ENCODE assay signal across 23 cellular contexts in genomic region chr22:31923761-31924160, GRCh38. TPM values are rescaled to one million over a fixed set of nuclear protein-coding genes. Genes with fewer than 3 reads are reported as not detected.
DNase-seq lines count a peak whose midpoint lies in the region; ATAC-seq and TF ChIP-seq lines count a peak whose summit lies in the region.
"Had no signal": no experiment of that assay in that cellular context is flagged by ENCODE, and none has a peak within 500 bp of the region (broad histone marks: within the 10 kb centered on the region; RNA-seq: fewer than 3 reads in every experiment).

No MANE protein-coding gene starts in this region.

- no peaks in the 10 kb centered on the region for H3K36me3 ChIP-seq in left ventricle myocardium inferior
- H3K36me3 ChIP-seq: BE2C, SJCRH30 had no signal

- H3K4me3 ChIP-seq in left ventricle myocardium inferior, result no peak overlapping the region
- H3K4me3 ChIP-seq: PC-9, SJCRH30 had no signal

- peak overlapping the region; percentile 87 for H3K27ac Mint-ChIP-seq in dendritic cell treated with granulocyte-macrophage colony-stimulating factor and Interleukin-4, amounts not matched to agents 40 ng/mL and 50 ng/mL, for 4 days
- H3K27ac Mint-ChIP-seq in nephron progenitor cell, result peak overlapping the region; percentile 70
- no peak overlapping the region for H3K27ac Mint-ChIP-seq in stimulated activated memory B cell treated with anti-CD40 and anti-IgM and Interleukin-4, amounts not matched to agents 10 μg/mL and 1 μg/mL and 100 μg/mL, for 72 hours
- H3K27ac Mint-ChIP-seq in activated CD4-positive, alpha-beta T cell treated with anti-CD3 and anti-CD28 coated beads, Interleukin-2, amount 10 ng/mL, durations not matched to agents 24 days and 14 days, result no peak overlapping the region
- H3K27ac Mint-ChIP-seq: CD4-positive, alpha-beta T cell; IgD-negative memory B cell had no signal

- H3K36me3 Mint-ChIP-seq in dendritic cell treated with granulocyte-macrophage colony-stimulating factor and Interleukin-4, amounts not matched to agents 40 ng/mL and 50 ng/mL, for 4 days (ENCODE audit: low read depth), result no peaks in the 10 kb centered on the region
- H3K36me3 Mint-ChIP-seq in nephron progenitor cell (ENCODE audit: low read depth), result no peaks in the 10 kb centered on the region
- no peaks in the 10 kb centered on the region for H3K36me3 Mint-ChIP-seq in stimulated activated memory B cell treated with anti-CD40 and anti-IgM and Interleukin-4, amounts not matched to agents 10 μg/mL and 1 μg/mL and 100 μg/mL, for 72 hours
- H3K36me3 Mint-ChIP-seq in activated CD4-positive, alpha-beta T cell treated with anti-CD3 and anti-CD28 coated beads, Interleukin-2, amount 10 ng/mL, durations not matched to agents 24 days and 14 days (ENCODE audit: low read depth), result no peaks in the 10 kb centered on the region
- H3K36me3 Mint-ChIP-seq: IgD-negative memory B cell had no signal

- peaks cover 4% of the 10 kb centered on the region for H3K4me1 ChIP-seq in left ventricle myocardium inferior

- peak overlapping the region; percentile 10 for H3K27ac ChIP-seq in left ventricle myocardium inferior (replicated peaks)
- peak overlapping the region; percentile 2 for H3K27ac ChIP-seq in substantia nigra (ENCODE audit: low read depth, low read length, poor library complexity, severe bottlenecking)
- H3K27ac ChIP-seq: PC-9, SJCRH30 had no signal

- no peak overlapping the region for H3K4me3 Mint-ChIP-seq in dendritic cell treated with granulocyte-macrophage colony-stimulating factor and Interleukin-4, amounts not matched to agents 40 ng/mL and 50 ng/mL, for 4 days
- H3K4me3 Mint-ChIP-seq in nephron progenitor cell, result no peak overlapping the region
- no peak overlapping the region for H3K4me3 Mint-ChIP-seq in stimulated activated memory B cell treated with anti-CD40 and anti-IgM and Interleukin-4, amounts not matched to agents 10 μg/mL and 1 μg/mL and 100 μg/mL, for 72 hours
- no peak overlapping the region for H3K4me3 Mint-ChIP-seq in activated CD4-positive, alpha-beta T cell treated with anti-CD3 and anti-CD28 coated beads, Interleukin-2, amount 10 ng/mL, durations not matched to agents 24 days and 14 days
- H3K4me3 Mint-ChIP-seq: CD4-positive, alpha-beta T cell; IgD-negative memory B cell had no signal

- H3K9me3 ChIP-seq in left ventricle myocardium inferior (replicated peaks), result no peaks in the 10 kb centered on the region
- H3K9me3 ChIP-seq: BE2C, SJCRH30 had no signal

- H3K27me3 Mint-ChIP-seq in dendritic cell treated with granulocyte-macrophage colony-stimulating factor and Interleukin-4, amounts not matched to agents 40 ng/mL and 50 ng/mL, for 4 days, result peaks cover 3% of the 10 kb centered on the region
- H3K27me3 Mint-ChIP-seq in nephron progenitor cell (ENCODE audit: low read depth, poor library complexity), result peaks cover 20% of the 10 kb centered on the region
- peaks cover 13% of the 10 kb centered on the region for H3K27me3 Mint-ChIP-seq in stimulated activated memory B cell treated with anti-CD40 and anti-IgM and Interleukin-4, amounts not matched to agents 10 μg/mL and 1 μg/mL and 100 μg/mL, for 72 hours
- peaks cover 14% of the 10 kb centered on the region for H3K27me3 Mint-ChIP-seq in activated CD4-positive, alpha-beta T cell treated with anti-CD3 and anti-CD28 coated beads, Interleukin-2, amount 10 ng/mL, durations not matched to agents 24 days and 14 days

- TF ChIP-seq CTCF in left ventricle myocardium inferior (IDR thresholded peaks at IDR 0.05; ENCODE audit: borderline replicate concordance) (no peak), nephron progenitor cell (IDR thresholded peaks at IDR 0.05) (no peak)

- DNase-seq in left ventricle myocardium inferior (no peak), cardiac septum (ENCODE audit: low spot score) (no peak), nephron progenitor cell (peak; percentile 45), substantia nigra (lab: John Stamatoyannopoulos, UW) (no peak)
- DNase-seq in activated CD4-positive, alpha-beta T cell treated with anti-CD3 and anti-CD28 coated beads, Interleukin-2, amount 10 ng/mL, durations not matched to agents 24 days and 14 days, result no peak
- DNase-seq: 8988T; ACHN; BE2C; CD4-positive, alpha-beta T cell; NCI-H1105; NCI-H1436 treated with DMSO at 0.1 percent for 48 hours; NCI-H187 treated with DMSO at 0.1 percent for 48 hours; NCI-H446; NCI-H526; NCI-H82; NK-92 treated with Interleukin-12 subunit alpha and Interleukin-12 subunit beta, amount 100 ng/mL, for 24 hours; PC-9 had no signal

- ATAC-seq in stimulated activated memory B cell treated with anti-CD40 and anti-IgM and Interleukin-4, amounts not matched to agents 10 μg/mL and 1 μg/mL and 100 μg/mL, for 72 hours, result no peak
- no peak for ATAC-seq in HG03571 (IDR thresholded peaks at IDR 0.05; ENCODE audit: unreplicated experiment)
- ATAC-seq: SK-N-SH treated with all-trans-retinoic acid at 6 μM for 48 hours had no signal

- peaks cover 9% of the 10 kb centered on the region for H3K27me3 ChIP-seq in left ventricle myocardium inferior (ENCODE audit: low read depth)
- H3K27me3 ChIP-seq: BE2C, SJCRH30 had no signal

- intact Hi-C loops in left ventricle myocardium inferior (cut with micrococcal nuclease), result no loop called here
- intact Hi-C loops in cardiac septum (cut with DNase I), result no loop called here
- intact Hi-C loops in dendritic cell treated with granulocyte-macrophage colony-stimulating factor and Interleukin-4, amounts not matched to agents 40 ng/mL and 50 ng/mL, for 4 days (cut with micrococcal nuclease), result no loop called here
- intact Hi-C loops in activated CD4-positive, alpha-beta T cell treated with anti-CD3 and anti-CD28 coated beads, Interleukin-2, amount 10 ng/mL, durations not matched to agents 24 days and 14 days (cut with micrococcal nuclease), result no loop called here

- no peaks in the 10 kb centered on the region for H3K9me3 Mint-ChIP-seq in dendritic cell treated with granulocyte-macrophage colony-stimulating factor and Interleukin-4, amounts not matched to agents 40 ng/mL and 50 ng/mL, for 4 days
- no peaks in the 10 kb centered on the region for H3K9me3 Mint-ChIP-seq in nephron progenitor cell
- H3K9me3 Mint-ChIP-seq in stimulated activated memory B cell treated with anti-CD40 and anti-IgM and Interleukin-4, amounts not matched to agents 10 μg/mL and 1 μg/mL and 100 μg/mL, for 72 hours, result peaks cover 3% of the 10 kb centered on the region
- peaks cover 4% of the 10 kb centered on the region for H3K9me3 Mint-ChIP-seq in activated CD4-positive, alpha-beta T cell treated with anti-CD3 and anti-CD28 coated beads, Interleukin-2, amount 10 ng/mL, durations not matched to agents 24 days and 14 days
- H3K9me3 Mint-ChIP-seq: CD4-positive, alpha-beta T cell had no signal

- H3K4me1 Mint-ChIP-seq in dendritic cell treated with granulocyte-macrophage colony-stimulating factor and Interleukin-4, amounts not matched to agents 40 ng/mL and 50 ng/mL, for 4 days (ENCODE audit: low read depth), result peaks cover 69% of the 10 kb centered on the region
- H3K4me1 Mint-ChIP-seq in nephron progenitor cell, result peaks cover 66% of the 10 kb centered on the region
- peaks cover 16% of the 10 kb centered on the region for H3K4me1 Mint-ChIP-seq in stimulated activated memory B cell treated with anti-CD40 and anti-IgM and Interleukin-4, amounts not matched to agents 10 μg/mL and 1 μg/mL and 100 μg/mL, for 72 hours
- H3K4me1 Mint-ChIP-seq in activated CD4-positive, alpha-beta T cell treated with anti-CD3 and anti-CD28 coated beads, Interleukin-2, amount 10 ng/mL, durations not matched to agents 24 days and 14 days, result peaks cover 12% of the 10 kb centered on the region

RNA-seq across cellular contexts. Expression of gene YWHAH, which starts 20.6 kb away (rescaled TPM):
- 67.2 TPM for total RNA-seq in left ventricle myocardium inferior
- 116 TPM for total RNA-seq in cardiac septum
- total RNA-seq in activated CD4-positive, alpha-beta T cell treated with anti-CD3 and anti-CD28 coated beads, Interleukin-2, amount 10 ng/mL, durations not matched to agents 24 days and 14 days, result 138 and 141 TPM in 2 replicates

Comparison
In these comparisons a context has a peak if more than half of its experiments do, and no peak if none do; other contexts are left out.
1. H3K27ac Mint-ChIP-seq: peak in dendritic cell treated with granulocyte-macrophage colony-stimulating factor and Interleukin-4, amounts not matched to agents 40 ng/mL and 50 ng/mL, for 4 days (single experiment) and nephron progenitor cell (single experiment); none in stimulated activated memory B cell treated with anti-CD40 and anti-IgM and Interleukin-4, amounts not matched to agents 10 μg/mL and 1 μg/mL and 100 μg/mL, for 72 hours (single experiment) and activated CD4-positive, alpha-beta T cell treated with anti-CD3 and anti-CD28 coated beads, Interleukin-2, amount 10 ng/mL, durations not matched to agents 24 days and 14 days (single experiment).